Comparison of ENCODE assay signal across 9 cellular contexts in the genomic region with DNA sequence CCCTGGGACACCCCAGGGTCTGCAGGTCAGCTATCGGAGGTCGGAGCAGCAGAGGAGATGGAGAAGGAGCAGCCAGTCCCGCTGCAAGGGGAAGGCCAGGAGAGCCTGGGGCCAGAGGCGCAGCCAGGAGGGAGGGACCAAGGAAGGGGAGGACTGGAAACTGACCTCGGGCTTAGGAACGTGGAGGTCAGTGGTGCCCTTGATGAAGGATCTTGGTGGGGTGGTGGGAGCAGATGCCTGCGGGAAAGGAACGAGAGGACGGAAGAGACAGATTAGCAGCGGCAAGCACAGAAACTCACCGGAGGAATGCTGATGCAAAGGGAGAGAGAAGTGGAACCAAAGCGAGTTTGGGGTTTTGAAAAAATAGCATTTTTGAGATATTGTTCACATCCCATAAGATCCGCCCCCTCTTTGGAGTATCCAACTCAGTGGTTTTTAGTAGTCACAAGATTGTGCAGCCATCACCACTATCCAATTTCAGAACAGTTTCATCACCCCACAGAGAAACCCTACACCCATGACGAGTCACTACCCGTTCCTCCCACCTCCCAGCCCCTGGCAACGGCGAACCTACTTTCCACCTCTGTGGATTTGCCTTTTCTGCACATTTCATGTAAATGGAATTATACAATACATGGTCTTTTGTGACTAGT. TPM values are rescaled to one million over a fixed set of nuclear protein-coding genes. Genes with fewer than 3 reads are reported as not detected.
DNase-seq lines count a peak whose midpoint lies in the region; ATAC-seq and TF ChIP-seq lines count a peak whose summit lies in the region.
"Had no signal": no experiment of that assay in that cellular context is flagged by ENCODE, and none has a peak within 500 bp of the region (broad histone marks: within the 10 kb centered on the region; RNA-seq: fewer than 3 reads in every experiment).

No MANE protein-coding gene starts in this region.

- POLR2A ChIA-PET in CD4-positive, alpha-beta memory T cell (lab: Charles Lee; ENCODE audit: partially characterized antibody): interaction anchor here (1.0 to 4.2 kb wide), 3 partner anchors 15 to 77 kb away, joined by 5 to 20 read pairs (median 11); no protein-coding TSS in a partner anchor

- peak overlapping the region; percentile 67 for H3K27ac Mint-ChIP-seq in glutamatergic neuron (ENCODE audit: unreplicated experiment)
- H3K27ac Mint-ChIP-seq in CD4-positive, alpha-beta memory T cell: peak overlapping the region in 1 of 7 donors; percentile 77

- peaks cover 11% of the 10 kb centered on the region for H3K36me3 Mint-ChIP-seq in glutamatergic neuron (ENCODE audit: unreplicated experiment)
- H3K36me3 Mint-ChIP-seq in CD4-positive, alpha-beta memory T cell: peaks cover 0 to 4% of the 10 kb centered on the region in 2 donors

- H3K4me1 Mint-ChIP-seq in glutamatergic neuron (ENCODE audit: low read depth, unreplicated experiment): peaks cover 5% of the 10 kb centered on the region
- peaks cover 20 to 59% (median 44%) of the 10 kb centered on the region in 4 donors for H3K4me1 Mint-ChIP-seq in CD4-positive, alpha-beta memory T cell

- intact Hi-C loops in CD4-positive, alpha-beta memory T cell (cut with micrococcal nuclease): no loop called here

- DNase-seq in activated CD4-positive, alpha-beta T cell treated with anti-CD3 and anti-CD28 coated beads for 48 hours: peak; percentile 82
- DNase-seq in activated CD4-positive, alpha-beta T cell treated with anti-CD3 and anti-CD28 coated beads, Interleukin-2, amount 50 U/mL, for 4 hours: no peak
- DNase-seq in glutamatergic neuron (no peak), superior temporal gyrus (ENCODE audit: extremely low spot score) (peak; percentile 55)
- no peak for DNase-seq in CD4-positive, alpha-beta memory T cell
- DNase-seq: retina had no signal

- H3K4me1 ChIP-seq in CD4-positive, alpha-beta memory T cell (ENCODE audit: insufficient read depth, low read length): peaks cover 13% of the 10 kb centered on the region

- no peaks in the 10 kb centered on the region for H3K27me3 ChIP-seq in CD4-positive, alpha-beta memory T cell (ENCODE audit: insufficient read depth, low read length)

- H3K27me3 Mint-ChIP-seq in glutamatergic neuron (ENCODE audit: unreplicated experiment): peaks cover 6% of the 10 kb centered on the region
- H3K27me3 Mint-ChIP-seq in CD4-positive, alpha-beta memory T cell: no peaks in the 10 kb centered on the region

- H3K4me3 ChIP-seq in CD4-positive, alpha-beta memory T cell (ENCODE audit: low read length in 2 of 2): no peak overlapping the region

- ATAC-seq in HG03280 (IDR thresholded peaks at IDR 0.05; ENCODE audit: unreplicated experiment) (no peak), HG02588 (IDR thresholded peaks at IDR 0.05; ENCODE audit: unreplicated experiment) (no peak)

- peak overlapping the region; percentile 86; the same call in 1 of the 2 replicates for H3K27ac ChIP-seq in VCaP
- H3K27ac ChIP-seq in CD4-positive, alpha-beta memory T cell (ENCODE audit: low read depth, low read length): no peak overlapping the region

- no peak overlapping the region for H3K4me3 Mint-ChIP-seq in glutamatergic neuron (ENCODE audit: unreplicated experiment)
- H3K4me3 Mint-ChIP-seq in CD4-positive, alpha-beta memory T cell: no peak overlapping the region

- CTCF ChIA-PET in CD4-positive, alpha-beta memory T cell (lab: Charles Lee; ENCODE audit: partially characterized antibody): interaction anchor here (1.5 to 8.5 kb wide), 5 partner anchors 21 to 80 kb away, joined by 3 to 158 read pairs (median 17); partner anchors contain the start of gene PLEKHF1

- H3K9me3 Mint-ChIP-seq in glutamatergic neuron (ENCODE audit: unreplicated experiment): peaks cover 24% of the 10 kb centered on the region
- H3K9me3 Mint-ChIP-seq in CD4-positive, alpha-beta memory T cell: peaks cover 0 to 8% (median 0%) of the 10 kb centered on the region in 8 donors

- TF ChIP-seq CTCF in VCaP (conservative IDR thresholded peaks at IDR 0.05) (no peak), glutamatergic neuron (IDR thresholded peaks at IDR 0.05; ENCODE audit: partially characterized antibody, unreplicated experiment) (no peak)

- H3K36me3 ChIP-seq in CD4-positive, alpha-beta memory T cell (ENCODE audit: insufficient read depth, low read length): no peaks in the 10 kb centered on the region

- no peaks in the 10 kb centered on the region for H3K9me3 ChIP-seq in CD4-positive, alpha-beta memory T cell (ENCODE audit: control insufficient read depth in 1 of 2, low read length in 2 of 2)

RNA-seq across cellular contexts. Expression of gene PLEKHF1, which starts 22.1 kb away (rescaled TPM):
- total RNA-seq in glutamatergic neuron (ENCODE audit: unreplicated experiment): 0.96 TPM
- total RNA-seq in CD4-positive, alpha-beta memory T cell: 10 to 100 TPM; 31.2 to 32.4 TPM
- 10 to 100 TPM; 15.3 to 36.0 TPM for polyA plus RNA-seq in CD4-positive, alpha-beta memory T cell

RNA-seq across cellular contexts. Expression of gene C19orf12, which starts 27.7 kb away (rescaled TPM):
- 66.7 TPM for total RNA-seq in glutamatergic neuron (ENCODE audit: unreplicated experiment)
- total RNA-seq in CD4-positive, alpha-beta memory T cell: 10 to 100 TPM; 29.3 to 30.1 TPM
- 10 to 100 TPM; 22.7 to 23.6 TPM for polyA plus RNA-seq in CD4-positive, alpha-beta memory T cell

Comparison
In these comparisons a context has a peak if more than half of its experiments do, and no peak if none do; other contexts are left out.
1. DNase-seq: peak in activated CD4-positive, alpha-beta T cell treated with anti-CD3 and anti-CD28 coated beads for 48 hours (single experiment) and superior temporal gyrus (single experiment); none in activated CD4-positive, alpha-beta T cell treated with anti-CD3 and anti-CD28 coated beads, Interleukin-2, amount 50 U/mL, for 4 hours (0 of 2), glutamatergic neuron (single experiment) and CD4-positive, alpha-beta memory T cell (0 of 5).
2. RNA of gene PLEKHF1, which starts 22.1 kb away (total RNA-seq): 31.2 to 32.4 TPM in CD4-positive, alpha-beta memory T cell; 0.96 TPM in glutamatergic neuron (single experiment); every median in the first group is over 10 times any median in the second.